In genomic region chr7:69843653-69844052, GRCh38 we compare ENCODE assay signal across 1 cellular context.
A peak's percentile ranks its signal among the peaks of the same experiment; 100 is the strongest.
TF ChIP-seq lines count a peak whose summit lies in the region.

No MANE protein-coding gene starts in this region.

TF ChIP-seq in GM12878, 131 proteins besides CTCF, POLR2A, EP300 and RAD21 (continued from another document):
- 0 out of 2 replicates have a peak, but pooled peaks have one; percentile 59 for TF ChIP-seq KDM1A (IDR thresholded peaks at IDR 0.05; ENCODE audit: borderline replicate concordance)
- TF ChIP-seq BCL11A (IDR thresholded peaks at IDR 0.05; ENCODE audit: low read depth, low read length): no peak
